ENCODE assay signal across 1 cellular context in the genomic region with DNA sequence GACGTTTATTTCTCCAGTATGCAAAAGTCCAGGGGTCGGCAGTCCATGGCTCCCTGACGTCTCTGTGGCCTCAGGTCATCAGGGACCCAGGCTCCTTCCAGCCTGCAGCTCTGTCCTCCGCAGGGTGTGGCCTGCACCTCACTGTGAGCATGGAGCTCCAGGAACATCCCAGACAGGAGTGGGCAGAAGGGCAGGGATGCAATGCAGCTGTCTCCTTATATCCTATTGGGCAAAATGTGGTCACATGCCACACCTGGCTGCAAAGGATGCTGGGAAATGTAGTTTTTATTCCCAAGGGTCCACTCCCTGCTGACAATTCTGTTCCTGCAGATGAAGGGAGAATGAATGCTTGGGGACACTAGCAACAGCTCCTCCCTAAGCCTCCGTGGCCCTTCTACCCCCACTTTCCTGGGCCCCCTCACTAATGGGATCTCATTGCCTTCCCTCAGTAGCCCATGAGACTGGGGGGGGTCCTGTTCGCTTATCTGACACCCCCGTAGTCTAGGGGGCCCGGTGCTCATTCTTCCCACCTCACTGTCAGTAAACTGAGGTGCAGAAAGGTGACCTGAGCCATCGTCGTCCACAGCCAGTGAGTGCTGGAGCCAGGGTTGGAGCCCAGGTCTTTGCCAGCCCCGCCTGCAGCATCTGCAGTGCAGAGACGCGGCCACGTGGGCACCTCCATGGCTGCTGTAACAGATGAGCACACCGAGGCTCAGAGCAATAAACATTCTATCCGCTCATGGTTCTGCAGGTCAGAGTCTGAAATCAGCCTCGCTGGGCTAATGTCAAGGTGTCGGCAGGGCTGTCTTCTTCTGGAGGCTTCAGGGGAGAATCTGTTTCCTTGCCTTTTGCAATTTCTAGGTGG.
TF ChIP-seq lines count a peak whose summit lies in the region.

No MANE protein-coding gene starts in this region.

TF ChIP-seq in HCT116, 20 proteins besides CTCF, POLR2A, EP300 and RAD21 (continued from another document):
- TF ChIP-seq, protein P1, sequence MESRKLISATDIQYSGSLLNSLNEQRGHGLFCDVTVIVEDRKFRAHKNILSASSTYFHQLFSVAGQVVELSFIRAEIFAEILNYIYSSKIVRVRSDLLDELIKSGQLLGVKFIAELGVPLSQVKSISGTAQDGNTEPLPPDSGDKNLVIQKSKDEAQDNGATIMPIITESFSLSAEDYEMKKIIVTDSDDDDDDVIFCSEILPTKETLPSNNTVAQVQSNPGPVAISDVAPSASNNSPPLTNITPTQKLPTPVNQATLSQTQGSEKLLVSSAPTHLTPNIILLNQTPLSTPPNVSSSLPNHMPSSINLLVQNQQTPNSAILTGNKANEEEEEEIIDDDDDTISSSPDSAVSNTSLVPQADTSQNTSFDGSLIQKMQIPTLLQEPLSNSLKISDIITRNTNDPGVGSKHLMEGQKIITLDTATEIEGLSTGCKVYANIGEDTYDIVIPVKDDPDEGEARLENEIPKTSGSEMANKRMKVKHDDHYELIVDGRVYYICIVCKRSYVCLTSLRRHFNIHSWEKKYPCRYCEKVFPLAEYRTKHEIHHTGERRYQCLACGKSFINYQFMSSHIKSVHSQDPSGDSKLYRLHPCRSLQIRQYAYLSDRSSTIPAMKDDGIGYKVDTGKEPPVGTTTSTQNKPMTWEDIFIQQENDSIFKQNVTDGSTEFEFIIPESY (IDR thresholded peaks at IDR 0.05; ENCODE audit: extremely low read depth, insufficient replicate concordance, low read length) = no peak
- TF ChIP-seq FOSL1 (IDR thresholded peaks at IDR 0.05; ENCODE audit: low read depth) (no peak), CEBPB (IDR thresholded peaks at IDR 0.05; ENCODE audit: low read depth) (no peak), CBX3 (IDR thresholded peaks at IDR 0.05; ENCODE audit: low read depth) (no peak), SP1 (IDR thresholded peaks at IDR 0.05; ENCODE audit: low read depth) (no peak), EGR1 (IDR thresholded peaks at IDR 0.05; ENCODE audit: low read depth) (no peak), SIN3A (IDR thresholded peaks at IDR 0.05; ENCODE audit: low read depth) (no peak), TCF7L2 (IDR thresholded peaks at IDR 0.05; ENCODE audit: borderline replicate concordance, extremely low read depth, insufficient read depth, insufficient read length) (no peak)
TF ChIP-seq in HCT116: peak in this region for 0.
